ENCODE assay signal across 8 cellular contexts in the genomic region with DNA sequence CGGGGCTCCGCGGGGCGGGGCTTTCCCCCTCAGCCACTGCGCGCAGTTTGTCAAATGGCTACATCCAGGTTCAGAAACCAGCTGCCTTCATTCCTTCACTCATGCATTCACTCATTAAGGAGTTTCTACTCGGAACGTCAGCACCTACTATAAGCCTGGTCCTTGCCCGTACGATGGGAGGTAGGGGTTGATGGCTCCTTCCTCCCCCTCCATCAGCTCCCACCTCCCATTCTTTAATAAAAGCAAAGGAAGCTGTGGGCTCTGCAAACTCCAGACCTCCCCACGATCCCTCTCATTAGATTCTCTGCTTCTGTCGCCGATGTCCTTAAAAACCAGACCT. TPM values are rescaled to one million over a fixed set of nuclear protein-coding genes. Genes with fewer than 3 reads are reported as not detected.
DNase-seq lines count a peak whose midpoint lies in the region; ATAC-seq and TF ChIP-seq lines count a peak whose summit lies in the region.

No MANE protein-coding gene starts in this region.

- H3K27ac ChIP-seq in SU-DHL-6 (ENCODE audit: low read depth, low read length) = no peak overlapping the region
- no peak overlapping the region for H3K27ac ChIP-seq in sigmoid colon

- DNase-seq in fibroblast of pulmonary artery (ENCODE audit: low read depth) = no peak
- DNase-seq in sigmoid colon = no peak
- DNase-seq in NCI-H2227 treated with DMSO at 0.1 percent for 48 hours (lab: John Stamatoyannopoulos, UW) = no peak
- DNase-seq in NCI-H1930 (lab: John Stamatoyannopoulos, UW) = no peak

- intact Hi-C loops in sigmoid colon (cut with DNase I) = no loop called here

- H3K4me1 ChIP-seq in ES-I3 (ENCODE audit: insufficient read depth, low read length) = peaks cover 14% of the 10 kb centered on the region; the same call in 1 of the 2 replicates
- H3K4me1 ChIP-seq in sigmoid colon = peaks cover 0 to 15% (median 14%) of the 10 kb centered on the region in 4 donors

- TF ChIP-seq CTCF in SU-DHL-6 (IDR thresholded peaks at IDR 0.05; ENCODE audit: insufficient read depth, low read length, poor library complexity, severe bottlenecking) (no peak), fibroblast of pulmonary artery (IDR thresholded peaks at IDR 0.05; ENCODE audit: low read length, missing control alignments) (no peak), sigmoid colon (IDR thresholded peaks at IDR 0.05) (no peak)

- H4K20me1 ChIP-seq in SU-DHL-6 (ENCODE audit: low read depth, low read length) = no peaks in the 10 kb centered on the region

- no peaks in the 10 kb centered on the region for H3F3A ChIP-seq in SU-DHL-6 (ENCODE audit: insufficient read depth)

- H3K27me3 ChIP-seq in SU-DHL-6 (ENCODE audit: low read length) = no peaks in the 10 kb centered on the region
- no peaks in the 10 kb centered on the region for H3K27me3 ChIP-seq in sigmoid colon

- TF ChIP-seq EP300 in sigmoid colon (IDR thresholded peaks at IDR 0.05) = no peak

- H3K4me3 ChIP-seq in SU-DHL-6 (ENCODE audit: insufficient read depth, low read length, poor library complexity, severe bottlenecking) (no peak overlapping the region), fibroblast of pulmonary artery (replicated peaks; ENCODE audit: low read depth, low read length) (peak overlapping the region; percentile 44), sigmoid colon (peak overlapping the region; percentile 18 to 55 (median 40))

- H3K79me2 ChIP-seq in SU-DHL-6 (ENCODE audit: insufficient read depth, low read length) = no peaks in the 10 kb centered on the region

- H2AFZ ChIP-seq in SU-DHL-6 (ENCODE audit: low read depth, low read length, severe bottlenecking) = no peak overlapping the region

- no peak for TF ChIP-seq POLR2A in sigmoid colon (IDR thresholded peaks at IDR 0.05)

- no peaks in the 10 kb centered on the region for H3K9me2 ChIP-seq in SU-DHL-6 (replicated peaks; ENCODE audit: insufficient read depth, low read length)

- H3K36me3 ChIP-seq in ES-I3 (ENCODE audit: insufficient read depth, low read length) (no peaks in the 10 kb centered on the region), SU-DHL-6 (ENCODE audit: low read length) (no peaks in the 10 kb centered on the region), sigmoid colon (no peaks in the 10 kb centered on the region)

- H3K9me3 ChIP-seq in ES-I3 (ENCODE audit: control insufficient read depth, insufficient read depth, low read length) (no peaks in the 10 kb centered on the region), SU-DHL-6 (ENCODE audit: insufficient read depth, low read length) (no peaks in the 10 kb centered on the region), sigmoid colon (no peaks in the 10 kb centered on the region)

- ATAC-seq in HG03280 (IDR thresholded peaks at IDR 0.05; ENCODE audit: unreplicated experiment) (no peak), HG02938 (IDR thresholded peaks at IDR 0.05; ENCODE audit: unreplicated experiment) (no peak)

- H3K4me2 ChIP-seq in SU-DHL-6 (ENCODE audit: low read depth, low read length, poor library complexity, severe bottlenecking) = peak overlapping the region; percentile 27

- 2 to 3% methylated on average over 13 of the region's 13 CpGs for WGBS in sigmoid colon, 2 donors

- H3K9ac ChIP-seq in ES-I3 (ENCODE audit: low read depth, low read length) = peak overlapping the region; percentile 51; the same call in 1 of the 2 replicates
- H3K9ac ChIP-seq in SU-DHL-6 (ENCODE audit: low read length) = no peak overlapping the region

RNA-seq across cellular contexts. Expression of gene CFAP92, which starts 0.3 kb away (rescaled TPM):
- total RNA-seq in sigmoid colon = under 1 TPM in 3 of 4 donors, not detected in 1; under 0.01 to 0.83 (median 0.33) TPM
- polyA plus RNA-seq in sigmoid colon = 1 to 10 TPM in 1 of 3 donors, under 1 TPM in 1, not detected in 1; 0.61 to 1.2 TPM

RNA-seq across cellular contexts. Expression of gene EFCC1, which starts 7.0 kb away (rescaled TPM):
- 10 to 100 TPM in 1 of 4 donors, 1 to 10 TPM in 3; 4.6 to 15.0 (median 5.3) TPM for total RNA-seq in sigmoid colon
- 1 to 10 TPM in 2 of 3 donors, under 1 TPM in 1; 0.46 to 2.4 (median 1.9) TPM for polyA plus RNA-seq in sigmoid colon
